29 cellular contexts compared by ENCODE assay signal in the genomic region with DNA sequence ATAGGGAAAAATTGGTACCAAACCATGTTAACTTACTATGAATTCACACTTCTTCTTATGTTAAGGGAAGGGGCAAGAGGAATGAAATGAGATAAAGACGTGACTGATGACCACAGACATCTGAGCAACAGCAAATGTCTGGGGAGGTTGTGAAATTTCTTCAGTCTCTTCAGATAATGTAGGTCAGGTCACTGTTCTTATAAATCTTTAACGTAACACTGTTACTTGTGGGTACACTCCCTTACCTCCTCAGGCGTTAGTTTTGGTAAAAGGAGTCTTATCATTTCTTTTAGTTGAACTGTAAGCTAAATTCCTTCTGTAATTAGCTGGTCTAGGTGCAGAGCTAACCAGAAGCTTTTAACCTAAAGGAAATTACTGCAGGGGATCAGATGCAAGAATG.
"Had no signal": no experiment of that assay in that cellular context is flagged by ENCODE, and none has a peak within 500 bp of the region (broad histone marks: within the 10 kb centered on the region; RNA-seq: fewer than 3 reads in every experiment).

No MANE protein-coding gene starts in this region.

- H3K36me3 ChIP-seq: neural progenitor cell, ovary, right lobe of liver, sigmoid colon, suprapubic skin, tibial artery, transverse colon, upper lobe of right lung, uterus had no signal

- H3K36me3 Mint-ChIP-seq: natural killer cell; neural progenitor cell; stimulated activated effector memory CD8-positive, alpha-beta T cell treated with anti-CD3 and anti-CD28 coated beads, Interleukin-12 subunit alpha, Interleukin-12 subunit beta, amount 100 ng/mL, for 72 hours; stimulated activated naive B cell treated with anti-CD40 and anti-IgM and Interleukin-4, amounts not matched to agents 10 μg/mL and 1 μg/mL and 100 μg/mL, for 72 hours; type B pancreatic cell had no signal

- H3K79me2 ChIP-seq: parathyroid adenoma had no signal

- H3K27me3 Mint-ChIP-seq: progenitor cell of endocrine pancreas; stimulated activated naive B cell treated with anti-CD40 and anti-IgM and Interleukin-4, amounts not matched to agents 10 μg/mL and 1 μg/mL and 100 μg/mL, for 72 hours; stimulated activated naive CD8-positive, alpha-beta T cell treated with anti-CD3 and anti-CD28 coated beads, Interleukin-15, amount 100 ng/mL, for 72 hours; type B pancreatic cell had no signal

- ATAC-seq: natural killer cell; psoas muscle; right cardiac atrium; right lobe of liver; stimulated activated effector memory CD8-positive, alpha-beta T cell treated with anti-CD3 and anti-CD28 coated beads, Interleukin-12 subunit alpha, Interleukin-12 subunit beta, amount 100 ng/mL, for 72 hours; stimulated activated naive B cell treated with anti-CD40 and anti-IgM and Interleukin-4, amounts not matched to agents 10 μg/mL and 1 μg/mL and 100 μg/mL, for 72 hours; stimulated activated naive CD8-positive, alpha-beta T cell treated with anti-CD3 and anti-CD28 coated beads, Interleukin-15, amount 100 ng/mL, for 72 hours; upper lobe of right lung had no signal

- H3K4me1 Mint-ChIP-seq: natural killer cell; nephron; neural progenitor cell; stimulated activated effector memory CD8-positive, alpha-beta T cell treated with anti-CD3 and anti-CD28 coated beads, Interleukin-12 subunit alpha, Interleukin-12 subunit beta, amount 100 ng/mL, for 72 hours; stimulated activated naive B cell treated with anti-CD40 and anti-IgM and Interleukin-4, amounts not matched to agents 10 μg/mL and 1 μg/mL and 100 μg/mL, for 72 hours; stimulated activated naive CD8-positive, alpha-beta T cell treated with anti-CD3 and anti-CD28 coated beads, Interleukin-15, amount 100 ng/mL, for 72 hours had no signal

- H3K27ac ChIP-seq: neural progenitor cell, ovary, parathyroid adenoma, psoas muscle, right lobe of liver, sigmoid colon, suprapubic skin, testis, tibial artery, transverse colon, upper lobe of right lung, uterus had no signal

- H3K4me2 ChIP-seq: neural progenitor cell had no signal

- H3K9ac ChIP-seq: neural progenitor cell, parathyroid adenoma had no signal

- H3K4me3 ChIP-seq: neural progenitor cell, ovary, psoas muscle, right lobe of liver, sigmoid colon, suprapubic skin, testis, tibial artery, transverse colon, upper lobe of right lung, uterus had no signal

- DNase-seq: natural killer cell; occipital lobe; ovary; posterior cingulate gyrus; psoas muscle; right cardiac atrium; right lobe of liver; sigmoid colon; small intestine; stimulated activated CD4-positive, alpha-beta T cell treated with anti-CD3 and anti-CD28 coated beads, Interleukin-15, amount 100 ng/mL, for 24 hours; stimulated activated CD4-positive, alpha-beta T cell treated with anti-CD3 and anti-CD28 coated beads, Interleukin-2, amount 100 ng/mL, for 24 hours; stimulated activated CD4-positive, alpha-beta T cell treated with anti-CD3 and anti-CD28 coated beads, Interleukin-2, amount 100 ng/mL, for 48 hours; stimulated activated CD4-positive, alpha-beta T cell treated with anti-CD3 and anti-CD28 coated beads, Interleukin-4, amount 100 ng/mL, for 24 hours; stimulated activated naive B cell treated with anti-CD40 and anti-IgM and Interleukin-4, amounts not matched to agents 10 μg/mL and 1 μg/mL and 100 μg/mL, for 72 hours; stimulated activated naive CD4-positive, alpha-beta T cell treated with Interleukin-2 at 50 U/mL for 16 hours; stimulated activated naive CD8-positive, alpha-beta T cell treated with anti-CD3 and anti-CD28 coated beads, Interleukin-15, amount 100 ng/mL, for 72 hours; substantia nigra; testis; tibial artery; transverse colon; upper lobe of right lung; uterus had no signal

- H3K9me3 Mint-ChIP-seq: nephron; neural progenitor cell; stimulated activated naive B cell treated with anti-CD40 and anti-IgM and Interleukin-4, amounts not matched to agents 10 μg/mL and 1 μg/mL and 100 μg/mL, for 72 hours; stimulated activated naive CD8-positive, alpha-beta T cell treated with anti-CD3 and anti-CD28 coated beads, Interleukin-15, amount 100 ng/mL, for 72 hours; type B pancreatic cell had no signal

- H3K4me1 ChIP-seq: neural progenitor cell, parathyroid adenoma, psoas muscle, right lobe of liver, sigmoid colon, suprapubic skin, testis, tibial artery, transverse colon, upper lobe of right lung, uterus had no signal

- H3K27me3 ChIP-seq: ovary, right lobe of liver, sigmoid colon, suprapubic skin, testis, tibial artery, transverse colon, upper lobe of right lung, uterus had no signal

- H3K4me3 Mint-ChIP-seq: natural killer cell; nephron; neural progenitor cell; stimulated activated effector memory CD8-positive, alpha-beta T cell treated with anti-CD3 and anti-CD28 coated beads, Interleukin-12 subunit alpha, Interleukin-12 subunit beta, amount 100 ng/mL, for 72 hours; stimulated activated naive B cell treated with anti-CD40 and anti-IgM and Interleukin-4, amounts not matched to agents 10 μg/mL and 1 μg/mL and 100 μg/mL, for 72 hours; stimulated activated naive CD8-positive, alpha-beta T cell treated with anti-CD3 and anti-CD28 coated beads, Interleukin-15, amount 100 ng/mL, for 72 hours; type B pancreatic cell had no signal

- H3K9me3 ChIP-seq: ovary, psoas muscle, right lobe of liver, sigmoid colon, suprapubic skin, testis, tibial artery, transverse colon, upper lobe of right lung, uterus had no signal

- H3K27ac Mint-ChIP-seq: natural killer cell; nephron; neural progenitor cell; progenitor cell of endocrine pancreas; stimulated activated effector memory CD8-positive, alpha-beta T cell treated with anti-CD3 and anti-CD28 coated beads, Interleukin-12 subunit alpha, Interleukin-12 subunit beta, amount 100 ng/mL, for 72 hours; stimulated activated naive B cell treated with anti-CD40 and anti-IgM and Interleukin-4, amounts not matched to agents 10 μg/mL and 1 μg/mL and 100 μg/mL, for 72 hours; stimulated activated naive CD8-positive, alpha-beta T cell treated with anti-CD3 and anti-CD28 coated beads, Interleukin-15, amount 100 ng/mL, for 72 hours; type B pancreatic cell had no signal
